In genomic region chr3:107620534-107620933, GRCh38 we compare ENCODE assay signal across 21 cellular contexts.
A peak's percentile ranks its signal among the peaks of the same experiment; 100 is the strongest.
DNase-seq lines count a peak whose midpoint lies in the region; ATAC-seq and TF ChIP-seq lines count a peak whose summit lies in the region.
"Had no signal": no experiment of that assay in that cellular context is flagged by ENCODE, and none has a peak within 500 bp of the region (broad histone marks: within the 10 kb centered on the region; RNA-seq: fewer than 3 reads in every experiment).

No MANE protein-coding gene starts in this region.

- H3K27me3 ChIP-seq in foreskin keratinocyte = no peaks in the 10 kb centered on the region
- H3K27me3 ChIP-seq: SJSA1, upper lobe of left lung had no signal

- no peak overlapping the region for H3K27ac ChIP-seq in foreskin keratinocyte
- H3K27ac ChIP-seq: HL-60, left ventricle myocardium inferior, SJSA1, skin epidermis, upper lobe of left lung had no signal

- TF ChIP-seq CTCF in foreskin keratinocyte (conservative IDR thresholded peaks at IDR 0.05) = no peak

- DNase-seq in HT1080 (ENCODE audit: low read depth) = peak; percentile 37
- DNase-seq in OCI-M1 (lab: John Stamatoyannopoulos, UW) = peak; percentile 15
- no peak for DNase-seq in foreskin keratinocyte
- DNase-seq in stimulated activated naive CD8-positive, alpha-beta T cell treated with anti-CD3 and anti-CD28 coated beads, Interleukin-15, Interleukin-2, amounts not matched to agents 100 U/mL and 50 U/mL, for 24 hours = no peak
- DNase-seq in midbrain (lab: John Stamatoyannopoulos, UW) = no peak
- no peak for DNase-seq in effector CD8-positive, alpha-beta T cell (lab: John Stamatoyannopoulos, UW)
- DNase-seq: activated CD4-positive, alpha-beta T cell treated with anti-CD3 and anti-CD28 coated beads, Interleukin-2, amount 50 U/mL, for 48 hours; activated CD4-positive, CD25-positive, alpha-beta regulatory T cell; activated CD8-positive, alpha-beta memory T cell treated with anti-CD3 and anti-CD28 coated beads, Interleukin-2, amount 50 U/mL, for 48 hours; hypothalamus; left ventricle myocardium inferior; naive thymus-derived CD8-positive, alpha-beta T cell; NCI-H1092 treated with DMSO at 0.1 percent for 48 hours; NCI-H1930; NCI-H526; upper lobe of left lung had no signal

- peak; percentile 81 for ATAC-seq in foreskin keratinocyte
- peak; percentile 63 for ATAC-seq in stimulated activated naive CD8-positive, alpha-beta T cell treated with anti-CD3 and anti-CD28 coated beads, Interleukin-15, Interleukin-2, amounts not matched to agents 100 U/mL and 50 U/mL, for 24 hours
- no peak for ATAC-seq in GM18498 (IDR thresholded peaks at IDR 0.05; ENCODE audit: unreplicated experiment)
- ATAC-seq: HepG2; naive thymus-derived CD8-positive, alpha-beta T cell had no signal

- no peaks in the 10 kb centered on the region for H3K4me1 ChIP-seq in foreskin keratinocyte
- H3K4me1 ChIP-seq: SJSA1 had no signal

Comparison
In these comparisons a context has a peak if more than half of its experiments do, and no peak if none do; other contexts are left out.
1. DNase-seq: peak in HT1080 (single experiment) and OCI-M1 (single experiment); none in foreskin keratinocyte (0 of 2), stimulated activated naive CD8-positive, alpha-beta T cell treated with anti-CD3 and anti-CD28 coated beads, Interleukin-15, Interleukin-2, amounts not matched to agents 100 U/mL and 50 U/mL, for 24 hours (single experiment), midbrain (single experiment) and effector CD8-positive, alpha-beta T cell (single experiment).